In genomic region chr4:48127231-48127881, GRCh38 we compare ENCODE assay signal across 9 cellular contexts. TPM values are rescaled to one million over a fixed set of nuclear protein-coding genes. Genes with fewer than 3 reads are reported as not detected.
DNase-seq lines count a peak whose midpoint lies in the region; ATAC-seq and TF ChIP-seq lines count a peak whose summit lies in the region.
"Had no signal": no experiment of that assay in that cellular context is flagged by ENCODE, and none has a peak within 500 bp of the region (broad histone marks: within the 10 kb centered on the region; RNA-seq: fewer than 3 reads in every experiment).

No MANE protein-coding gene starts in this region.

- H3K9me3 Mint-ChIP-seq in WTC11 (0 out of 2 replicates have a peak, but pooled peaks cover 3% of the 10 kb centered on the region), immature natural killer cell (no peaks in the 10 kb centered on the region), type B pancreatic cell (no peaks in the 10 kb centered on the region)

- TF ChIP-seq POLR2A in heart left ventricle (IDR thresholded peaks at IDR 0.05) = no peak

- no peaks in the 10 kb centered on the region for H3K27me3 ChIP-seq in cardiac muscle cell
- no peaks in the 10 kb centered on the region for H3K27me3 ChIP-seq in heart left ventricle

- H3K4me3 ChIP-seq in cardiac muscle cell = no peak overlapping the region
- peak overlapping the region in 2 of 12 donors; percentile 18 to 31 for H3K4me3 ChIP-seq in heart left ventricle

- TF ChIP-seq CTCF in cardiac muscle cell (IDR thresholded peaks at IDR 0.05; ENCODE audit: low read depth, low read length) (no peak), heart left ventricle (IDR thresholded peaks at IDR 0.05) (no peak), WTC11 (IDR thresholded peaks at IDR 0.05) (no peak), type B pancreatic cell (conservative IDR thresholded peaks at IDR 0.05) (no peak)

- H3K27ac ChIP-seq in cardiac muscle cell = peak overlapping the region; percentile 35
- H3K27ac ChIP-seq in heart left ventricle = peak overlapping the region in 4 of 12 donors; percentile 39 to 67 (median 60)

- CTCF ChIA-PET in WTC11 (lab: Charles Lee) = interaction anchor here (0.5 to 3.6 kb wide), 35 partner anchors 9 to 492 kb away, joined by 3 to 37 read pairs (median 4); partner anchors contain the start of gene ZAR1

- H3K27me3 Mint-ChIP-seq in WTC11 (ENCODE audit: low read depth) (peaks cover 3% of the 10 kb centered on the region; the same call in 1 of the 2 replicates), immature natural killer cell (ENCODE audit: low read depth in 3 of 3) (peaks cover 2 to 17% (median 11%) of the 10 kb centered on the region in 3 donors), type B pancreatic cell (no peaks in the 10 kb centered on the region)

- H3K4me1 Mint-ChIP-seq in WTC11 (peaks cover 57% of the 10 kb centered on the region), immature natural killer cell (peaks cover 0 to 94% of the 10 kb centered on the region in 2 donors), type B pancreatic cell (ENCODE audit: unreplicated experiment) (peaks cover 22% of the 10 kb centered on the region)

- H3K4me1 ChIP-seq in cardiac muscle cell (ENCODE audit: low read depth) (peaks cover 19% of the 10 kb centered on the region), heart left ventricle (peaks cover 0 to 51% (median 23%) of the 10 kb centered on the region in 12 donors)

- intact Hi-C loops in heart left ventricle (cut with DNase I) = loop anchor here in 8 of 10 donors (5.0 to 10.0 kb wide), 5 partner anchors 145 to 420 kb away; no protein-coding TSS in a partner anchor
- intact Hi-C loops in left ventricle myocardium superior (cut with micrococcal nuclease) = no loop called here

- H3K36me3 ChIP-seq in cardiac muscle cell = no peaks in the 10 kb centered on the region
- H3K36me3 ChIP-seq in heart left ventricle = no peaks in the 10 kb centered on the region

- DNase-seq in cardiac muscle cell (ENCODE audit: low read depth in 1 of 2, low spot score in 1 of 2) = peak; percentile 6 to 26
- no peak for DNase-seq in heart left ventricle
- DNase-seq in WTC11 (ENCODE audit: low spot score) = no peak
- no peak for DNase-seq in immature natural killer cell
- DNase-seq in type B pancreatic cell (ENCODE audit: extremely low spot score, unreplicated experiment) = no peak
- no peak for DNase-seq in NCI-H1694 treated with DMSO at 0.1 percent for 48 hours (lab: John Stamatoyannopoulos, UW)
- no peak for DNase-seq in left ventricle myocardium superior
- no peak for DNase-seq in stimulated activated CD4-positive, alpha-beta T cell treated with anti-CD3 and anti-CD28 coated beads, Interleukin-4, amount 100 ng/mL, for 4 hours
- DNase-seq: NCI-H1436 treated with DMSO at 0.1 percent for 48 hours had no signal

- WGBS in heart left ventricle, 4 donors = 29 to 38% (median 35%) methylated on average over 7 of the region's 7 CpGs

- POLR2A ChIA-PET in WTC11 (lab: Charles Lee) = interaction anchor here (1.1 kb wide), 1 partner anchor 215 kb away, joined by 3 read pairs; no protein-coding TSS in a partner anchor

- H3K4me3 Mint-ChIP-seq in WTC11 = peak overlapping the region; percentile 45
- peak overlapping the region; percentile 89 to 95 (median 93) for H3K4me3 Mint-ChIP-seq in immature natural killer cell
- peak overlapping the region; percentile 59 for H3K4me3 Mint-ChIP-seq in type B pancreatic cell

- peak overlapping the region; percentile 97 for H3K27ac Mint-ChIP-seq in WTC11
- H3K27ac Mint-ChIP-seq in immature natural killer cell = peak overlapping the region; percentile 94 to 98 (median 97)
- H3K27ac Mint-ChIP-seq in type B pancreatic cell = peak overlapping the region; percentile 90

- H3K36me3 Mint-ChIP-seq in WTC11 (peaks cover 4% of the 10 kb centered on the region), immature natural killer cell (peaks cover 12 to 29% (median 15%) of the 10 kb centered on the region in 3 donors), type B pancreatic cell (no peaks in the 10 kb centered on the region)

- H3K9me3 ChIP-seq in cardiac muscle cell (ENCODE audit: low read depth) = no peaks in the 10 kb centered on the region
- H3K9me3 ChIP-seq in heart left ventricle = no peaks in the 10 kb centered on the region

- ATAC-seq in heart left ventricle = no peak
- ATAC-seq in WTC11 = peak; percentile 66
- ATAC-seq in left ventricle myocardium superior = no peak

TF ChIP-seq in WTC11, 78 proteins besides CTCF, POLR2A, EP300 and RAD21:
- peak; percentile 33; the same call in 1 of the 2 replicates for TF ChIP-seq TEAD1 (CRISPR knock-in tag; IDR thresholded peaks at IDR 0.05)
- TF ChIP-seq SP1 (CRISPR knock-in tag; conservative IDR thresholded peaks at IDR 0.05) = peak; percentile 51
- TF ChIP-seq IRF2 (CRISPR knock-in tag; IDR thresholded peaks at IDR 0.05; ENCODE audit: borderline replicate concordance, low read depth) = no peak

RNA-seq across cellular contexts. Expression of gene TXK, which starts 6.7 kb away (rescaled TPM):
- 0.67 and 0.83 TPM in 2 replicates for total RNA-seq in cardiac muscle cell
- polyA plus RNA-seq in cardiac muscle cell = 0.93 TPM in 1 of 2 replicates, not detected in the other
- 1 to 10 TPM in 2 of 9 donors, under 1 TPM in 6, not detected in 1; 0.25 to 3.3 (median 0.63) TPM for total RNA-seq in heart left ventricle
- polyA plus RNA-seq in heart left ventricle = under 1 TPM; 0.18 to 0.19 TPM
- total RNA-seq in WTC11 (2021) = 0.39 to 0.70 TPM (median 0.41 TPM) in 3 replicates
- 100 to 1,000 TPM; 176 to 314 (median 243) TPM for polyA plus RNA-seq in immature natural killer cell
- total RNA-seq in type B pancreatic cell (ENCODE audit: low replicate concordance) = 1.3 and 2.2 TPM in 2 replicates
- total RNA-seq in left ventricle myocardium superior = 0.20 TPM

Comparison
In these comparisons a context has a peak if more than half of its experiments do, and no peak if none do; other contexts are left out.
1. DNase-seq: peak in cardiac muscle cell (2 of 2); none in heart left ventricle (0 of 5), WTC11 (single experiment), immature natural killer cell (0 of 3), type B pancreatic cell (single experiment), NCI-H1694 treated with DMSO at 0.1 percent for 48 hours (single experiment), left ventricle myocardium superior (single experiment) and stimulated activated CD4-positive, alpha-beta T cell treated with anti-CD3 and anti-CD28 coated beads, Interleukin-4, amount 100 ng/mL, for 4 hours (0 of 2).
2. Peak in every context shown above with its lines, with median percentiles within 50 percentile points of each other: H3K27ac Mint-ChIP-seq and H3K4me3 Mint-ChIP-seq.